In the genomic region with DNA sequence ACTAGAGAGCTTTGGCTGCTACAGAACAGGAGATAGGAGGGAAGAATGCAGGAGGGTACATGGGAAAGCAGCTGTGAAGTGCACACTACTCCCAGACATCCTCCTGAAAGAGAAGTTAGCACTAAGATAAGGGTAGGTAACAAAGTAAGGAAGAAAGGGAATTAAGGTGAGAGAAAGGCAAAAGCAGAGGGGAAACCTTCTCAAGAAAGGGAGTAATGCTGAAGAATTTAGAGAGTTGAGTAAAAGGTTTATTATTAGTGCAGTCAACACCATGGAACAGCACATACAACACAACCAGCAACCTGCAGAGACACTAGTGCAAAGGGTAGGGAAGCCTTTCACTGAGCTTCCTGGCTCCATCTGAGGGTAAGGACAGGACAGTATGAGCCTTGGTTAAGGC, we compare ENCODE assay signal across 19 cellular contexts. TPM values are rescaled to one million over a fixed set of nuclear protein-coding genes. Genes with fewer than 3 reads are reported as not detected.
DNase-seq lines count a peak whose midpoint lies in the region; ATAC-seq, FAIRE-seq and TF ChIP-seq lines count a peak whose summit lies in the region.
"Had no signal": no experiment of that assay in that cellular context is flagged by ENCODE, and none has a peak within 500 bp of the region (broad histone marks: within the 10 kb centered on the region; RNA-seq: fewer than 3 reads in every experiment).

No MANE protein-coding gene starts in this region.

- H3K9me2 ChIP-seq in HCT116 (ENCODE audit: insufficient read depth), result no peaks in the 10 kb centered on the region

- no peak for ATAC-seq in CD4-positive, CD25-positive, alpha-beta regulatory T cell (ENCODE audit: low read depth in 2 of 2)
- ATAC-seq in HCT116, result no peak
- ATAC-seq in K562, result peak; percentile 23
- ATAC-seq in naive thymus-derived CD4-positive, alpha-beta T cell, result no peak
- no peak for ATAC-seq in left colon

- H3K36me3 ChIP-seq in CD4-positive, CD25-positive, alpha-beta regulatory T cell (ENCODE audit: control insufficient read depth, insufficient read depth, low read length), result peaks cover 28% of the 10 kb centered on the region
- peaks cover 12 to 17% of the 10 kb centered on the region in 2 experiments; a peak in 3 of 4 replicates for H3K36me3 ChIP-seq in HCT116 (ENCODE audit: control insufficient read depth in 1 of 2, insufficient read depth in 2 of 2, low read length in 2 of 2)
- H3K36me3 ChIP-seq in K562 (ENCODE audit: control insufficient read depth, insufficient read depth, low read length), result peaks cover 39% of the 10 kb centered on the region
- H3K36me3 ChIP-seq in naive thymus-derived CD4-positive, alpha-beta T cell (ENCODE audit: control insufficient read depth in 2 of 3, insufficient read depth in 3 of 3, low read length in 3 of 3), result peaks cover 4 to 46% (median 6%) of the 10 kb centered on the region in 3 experiments

- no peaks in the 10 kb centered on the region for H3K27me3 Mint-ChIP-seq in CD4-positive, CD25-positive, alpha-beta regulatory T cell
- no peaks in the 10 kb centered on the region for H3K27me3 Mint-ChIP-seq in naive thymus-derived CD4-positive, alpha-beta T cell

- peak overlapping the region; percentile 15 to 77 (median 49) for H3K27ac Mint-ChIP-seq in CD4-positive, CD25-positive, alpha-beta regulatory T cell
- H3K27ac Mint-ChIP-seq in naive thymus-derived CD4-positive, alpha-beta T cell, result peak overlapping the region in 7 of 9 donors; percentile 5 to 81 (median 37)

- no peaks in the 10 kb centered on the region for H3K9me3 ChIP-seq in CD4-positive, CD25-positive, alpha-beta regulatory T cell (ENCODE audit: control insufficient read depth in 2 of 2, low read length in 2 of 2)
- H3K9me3 ChIP-seq in HCT116 (ENCODE audit: control insufficient read depth in 1 of 2, insufficient read depth in 1 of 2, low read depth in 1 of 2, low read length in 2 of 2), result no peaks in the 10 kb centered on the region
- no peaks in the 10 kb centered on the region for H3K9me3 ChIP-seq in K562 (replicated peaks; ENCODE audit: control insufficient read depth, insufficient read depth, low read depth, low read length)
- no peaks in the 10 kb centered on the region for H3K9me3 ChIP-seq in naive thymus-derived CD4-positive, alpha-beta T cell (ENCODE audit: control insufficient read depth in 2 of 3, low read length in 3 of 3)
- H3K9me3 ChIP-seq: BE2C had no signal

- no peak for DNase-seq in CD4-positive, CD25-positive, alpha-beta regulatory T cell
- DNase-seq in HCT116 (ENCODE audit: low read depth, low spot score) (no peak), K562 (ENCODE audit: extremely low read depth in 1 of 4, low spot score in 3 of 4) (no peak), GM10248 (ENCODE audit: extremely low spot score) (no peak), left colon (no peak), T-helper 1 cell (no peak)
- no peak for DNase-seq in naive thymus-derived CD4-positive, alpha-beta T cell
- DNase-seq: BE2C, DMS 273 treated with DMSO at 0.1 percent for 48 hours, GDM1, GM23248, MV-4-11, NCI-H1417, NCI-H187 treated with DMSO at 0.1 percent for 48 hours, NCI-H446, NCI-H69, SHP77 had no signal

- no peak for TF ChIP-seq CTCF in HCT116 (IDR thresholded peaks at IDR 0.05 in 2 of 3, conservative IDR thresholded peaks at IDR 0.05 in 1 of 3; ENCODE audit: borderline replicate concordance in 1 of 3, insufficient read depth in 1 of 3, low read depth in 2 of 3, low read length in 2 of 3)
- no peak for TF ChIP-seq CTCF in K562 (IDR thresholded peaks at IDR 0.05 in 2 of 3, conservative IDR thresholded peaks at IDR 0.05 in 1 of 3; ENCODE audit: insufficient read depth in 2 of 3, low read depth in 1 of 3, low read length in 3 of 3)
- no peak for TF ChIP-seq CTCF in GM10248 (IDR thresholded peaks at IDR 0.05; ENCODE audit: control extremely low read depth, extremely low read depth, low read depth, missing control alignments)

- CTCF ChIA-PET in HCT116 (lab: Charles Lee), result no interaction called here
- CTCF ChIA-PET in K562 (lab: Yijun Ruan, JAX; ENCODE audit: low intra/inter-chr PET ratio), result no interaction called here
- CTCF ChIA-PET in naive thymus-derived CD4-positive, alpha-beta T cell (lab: Charles Lee), result interaction anchor here (5.1 kb wide), 1 partner anchor 18 kb away, joined by 18 read pairs; a partner anchor contains a TSS
- CTCF ChIA-PET in GM10248 (lab: Yijun Ruan, JAX), result interaction anchor here (1.1 to 11.2 kb wide), 7 partner anchors 10 to 260 kb away, joined by 4 to 70 read pairs (median 12); a partner anchor contains a TSS

- no peak for TF ChIP-seq POLR2A in HCT116 (IDR thresholded peaks at IDR 0.05; ENCODE audit: borderline replicate concordance, extremely low read depth, insufficient read depth, insufficient read length)
- TF ChIP-seq POLR2A in K562 (conservative IDR thresholded peaks at IDR 0.05), result no peak

- H3K79me2 ChIP-seq in HCT116 (ENCODE audit: insufficient read depth, low read length) (no peaks in the 10 kb centered on the region), K562 (ENCODE audit: control insufficient read depth, insufficient read depth, low read length) (no peaks in the 10 kb centered on the region)

- no peak overlapping the region for H3K27ac ChIP-seq in CD4-positive, CD25-positive, alpha-beta regulatory T cell (ENCODE audit: insufficient read depth, low read length, poor library complexity, severe bottlenecking)
- no peak overlapping the region for H3K27ac ChIP-seq in HCT116 (ENCODE audit: low read depth, low read length)
- H3K27ac ChIP-seq in K562 (ENCODE audit: extremely low read depth, low read depth, low read length), result peak overlapping the region; percentile 64; the same call in 1 of the 3 replicates
- no peak overlapping the region for H3K27ac ChIP-seq in naive thymus-derived CD4-positive, alpha-beta T cell (ENCODE audit: low read depth, low read length)
- H3K27ac ChIP-seq: GM23248 had no signal

- no peak for TF ChIP-seq EP300 in K562 (IDR thresholded peaks at IDR 0.05; ENCODE audit: low read length)

- H3K4me1 Mint-ChIP-seq in CD4-positive, CD25-positive, alpha-beta regulatory T cell, result peaks cover 0 to 2% (median 0%) of the 10 kb centered on the region in 4 donors
- peaks cover 0 to 9% (median 6%) of the 10 kb centered on the region in 7 donors for H3K4me1 Mint-ChIP-seq in naive thymus-derived CD4-positive, alpha-beta T cell

- H3K4me3 ChIP-seq in CD4-positive, CD25-positive, alpha-beta regulatory T cell (ENCODE audit: low read depth, low read length), result no peak overlapping the region
- no peak overlapping the region for H3K4me3 ChIP-seq in HCT116 (replicated peaks in 1 of 2; ENCODE audit: low read depth in 1 of 2, low read length in 2 of 2)
- no peak overlapping the region for H3K4me3 ChIP-seq in K562
- no peak overlapping the region for H3K4me3 ChIP-seq in naive thymus-derived CD4-positive, alpha-beta T cell (ENCODE audit: low read length)
- H3K4me3 ChIP-seq: GM23248 had no signal

- no peak for FAIRE-seq in K562 (lab: Jason Lieb, UNC)
- FAIRE-seq: GM12891, GM18507 had no signal

- no peaks in the 10 kb centered on the region for H3K4me1 ChIP-seq in CD4-positive, CD25-positive, alpha-beta regulatory T cell (ENCODE audit: control insufficient read depth, insufficient read depth, low read length, poor library complexity, severe bottlenecking)
- H3K4me1 ChIP-seq in HCT116 (ENCODE audit: control insufficient read depth in 1 of 2, insufficient read depth in 2 of 2, low read length in 2 of 2), result no peaks in the 10 kb centered on the region
- H3K4me1 ChIP-seq in K562 (replicated peaks in 1 of 2; ENCODE audit: control insufficient read depth in 2 of 2, insufficient read depth in 2 of 2, low read length in 2 of 2), result peaks cover 2 to 25% of the 10 kb centered on the region in 2 experiments; a peak in 3 of 5 replicates
- H3K4me1 ChIP-seq in naive thymus-derived CD4-positive, alpha-beta T cell (ENCODE audit: control insufficient read depth in 2 of 2, insufficient read depth in 2 of 2, low read length in 2 of 2), result no peaks in the 10 kb centered on the region
- H3K4me1 ChIP-seq: BE2C had no signal

- H3K36me3 Mint-ChIP-seq in CD4-positive, CD25-positive, alpha-beta regulatory T cell, result peaks cover 18% of the 10 kb centered on the region
- peaks cover 0 to 22% (median 11%) of the 10 kb centered on the region in 5 donors for H3K36me3 Mint-ChIP-seq in naive thymus-derived CD4-positive, alpha-beta T cell

- H2AFZ ChIP-seq in HCT116 (ENCODE audit: low read depth, low read length, poor library complexity, severe bottlenecking), result no peak overlapping the region
- no peak overlapping the region for H2AFZ ChIP-seq in K562 (ENCODE audit: low read depth, low read length)
- H2AFZ ChIP-seq: GM23248 had no signal

- no peak overlapping the region for H3K4me2 ChIP-seq in HCT116 (ENCODE audit: low read length)
- H3K4me2 ChIP-seq in K562 (ENCODE audit: insufficient read depth, low read length), result no peak overlapping the region

- no peaks in the 10 kb centered on the region for H3K27me3 ChIP-seq in CD4-positive, CD25-positive, alpha-beta regulatory T cell (ENCODE audit: control insufficient read depth, insufficient read depth, low read length)
- H3K27me3 ChIP-seq in HCT116 (ENCODE audit: insufficient read depth, low read length) (no peaks in the 10 kb centered on the region), K562 (ENCODE audit: control insufficient read depth in 2 of 2, insufficient read depth in 2 of 2, low read length in 2 of 2) (no peaks in the 10 kb centered on the region)
- no peaks in the 10 kb centered on the region for H3K27me3 ChIP-seq in naive thymus-derived CD4-positive, alpha-beta T cell (ENCODE audit: control insufficient read depth in 2 of 2, insufficient read depth in 2 of 2, low read length in 2 of 2)
- H3K27me3 ChIP-seq: BE2C had no signal

- no peaks in the 10 kb centered on the region for H3K9me3 Mint-ChIP-seq in CD4-positive, CD25-positive, alpha-beta regulatory T cell
- H3K9me3 Mint-ChIP-seq in naive thymus-derived CD4-positive, alpha-beta T cell, result no peaks in the 10 kb centered on the region

- H4K20me1 ChIP-seq in HCT116 (ENCODE audit: insufficient read depth) (no peaks in the 10 kb centered on the region), K562 (replicated peaks; ENCODE audit: control insufficient read depth, insufficient read depth, low read length) (no peaks in the 10 kb centered on the region)

- no peak overlapping the region for H3K4me3 Mint-ChIP-seq in CD4-positive, CD25-positive, alpha-beta regulatory T cell
- no peak overlapping the region for H3K4me3 Mint-ChIP-seq in naive thymus-derived CD4-positive, alpha-beta T cell

- in situ Hi-C loops in K562 (cut with MboI), result no loop called here

- intact Hi-C loops in HCT116 (cut with micrococcal nuclease), result no loop called here
- intact Hi-C loops in K562 (cut with micrococcal nuclease), result no loop called here
- intact Hi-C loops in naive thymus-derived CD4-positive, alpha-beta T cell (cut with micrococcal nuclease), result no loop called here
- intact Hi-C loops in left colon (cut with DNase I, micrococcal nuclease), result no loop called here

- no TSS peak for BruUV-seq in HCT116 (replicated peaks; lab: Mats Ljungman, UMichigan)
- no TSS peak for BruUV-seq in K562 (replicated peaks; lab: Mats Ljungman, UMichigan)

- no peaks in the 10 kb centered on the region for H3K9me1 ChIP-seq in K562 (ENCODE audit: control insufficient read depth, insufficient read depth, low read length)

- H3K9ac ChIP-seq in HCT116 (ENCODE audit: low read length) (no peak overlapping the region), K562 (ENCODE audit: insufficient read depth in 1 of 2, low read depth in 2 of 2, low read length in 2 of 2) (peak overlapping the region in 1 of 2 experiments; percentile 49; a peak in 1 of 4 replicates)
- H3K9ac ChIP-seq: GM23248 had no signal

- TF ChIP-seq RAD21 in HCT116 (IDR thresholded peaks at IDR 0.05; ENCODE audit: low read depth) (no peak), K562 (CRISPR knock-in tag; conservative IDR thresholded peaks at IDR 0.05 in 1 of 2, IDR thresholded peaks at IDR 0.05 in 1 of 2) (no peak)

- POLR2A ChIA-PET in HCT116 (lab: Charles Lee) (interaction anchor here (1.6 kb wide), 1 partner anchor 10 kb away, joined by 4 read pairs; no protein-coding TSS in a partner anchor), K562 (lab: Yijun Ruan, JAX) (interaction anchor here (0.5 to 6.3 kb wide), 10 partner anchors 8 to 847 kb away, joined by 3 to 68 read pairs (median 3); a partner anchor contains a TSS), GM10248 (lab: Yijun Ruan, JAX) (no interaction called here)
- POLR2A ChIA-PET in naive thymus-derived CD4-positive, alpha-beta T cell (lab: Charles Lee), result interaction anchor here (0.6 to 6.0 kb wide), 3 partner anchors 18 to 110 kb away, joined by 3 to 40 read pairs (median 3); a partner anchor contains a TSS

- RAD21 ChIA-PET in HCT116 (lab: Charles Lee; ENCODE audit: low non-redundant PET in 1 of 2, low total read pairs in 2 of 2, uncharacterized antibody in 2 of 2, unreplicated experiment in 2 of 2), result no interaction called here

RNA-seq across cellular contexts. Expression of a gene that starts 15.0 kb away (rescaled TPM):
- 153 TPM for total RNA-seq in CD4-positive, CD25-positive, alpha-beta regulatory T cell
- polyA plus RNA-seq in CD4-positive, CD25-positive, alpha-beta regulatory T cell, result 10 to 100 TPM; 46.3 to 64.1 (median 54.1) TPM
- total RNA-seq in HCT116 (2021; ENCODE audit: unreplicated experiment) (99.7 TPM), K562 (2014; rRNA removed) (30.8 and 32.4 TPM in 2 replicates), K562 (2014; rRNA removed; fragmentation: Illumina TruSeq; extraction: Trizol) (36.6 and 41.1 TPM in 2 replicates), K562 (2015; rRNA removed; fragmentation: Illumina TruSeq; extraction: Trizol) (35.0 and 35.9 TPM in 2 replicates), K562 (2021) (70.2 and 86.0 TPM in 2 replicates), left colon (10 to 100 TPM; 81.7 to 85.6 TPM)
- polyA plus RNA-seq in HCT116 (2012), result 46.0 and 55.3 TPM in 2 replicates
- 585 and 631 TPM in 2 replicates for total RNA-seq in K562 (2011; cell fraction: chromatin; rRNA removed; ENCODE audit: low replicate concordance)
- total RNA-seq in K562 (2011; cell fraction: nucleolus; rRNA removed), result 245 and 259 TPM in 2 replicates
- total RNA-seq in K562 (2011; cell fraction: nucleoplasm; rRNA removed), result 295 and 306 TPM in 2 replicates
- polyA plus RNA-seq in K562 (2011; rRNA removed) (45.1 and 64.6 TPM in 2 replicates), K562 (2014; fragmentation: Illumina TruSeq; extraction: Trizol) (75.9 and 84.8 TPM in 2 replicates), K562 (2014; fragmentation: Nextera tagmentation; extraction: Ambion mirVana) (10 to 100 TPM; 11.9 to 29.1 TPM), K562 (2014; rRNA removed) (49.8 and 54.0 TPM in 2 replicates)
- 21.5 and 23.9 TPM in 2 replicates for polyA plus RNA-seq in K562 (2011; cell fraction: cytosol; rRNA removed)
- 217 and 238 TPM in 2 replicates for polyA plus RNA-seq in K562 (2011; cell fraction: nucleus; rRNA removed)
- 80.2 and 85.8 TPM in 2 replicates for polyA plus RNA-seq in K562 (2012)
- 86.2 and 108 TPM in 2 replicates for polyA minus RNA-seq in K562 (2011; rRNA and poly(A)+ RNA removed)
- 50.7 and 61.7 TPM in 2 replicates for polyA minus RNA-seq in K562 (2011; cell fraction: cytosol; rRNA and poly(A)+ RNA removed)
- 101 and 155 TPM in 2 replicates for polyA minus RNA-seq in K562 (2011; cell fraction: nucleus; rRNA and poly(A)+ RNA removed)
- total RNA-seq in naive thymus-derived CD4-positive, alpha-beta T cell, result 100 to 1,000 TPM; 118 to 187 (median 149) TPM
- polyA plus RNA-seq in naive thymus-derived CD4-positive, alpha-beta T cell, result 10 to 100 TPM; 64.6 to 88.9 TPM

RNA-seq across cellular contexts. Expression of a gene that starts 17.4 kb away (rescaled TPM):
- 33.7 TPM for total RNA-seq in CD4-positive, CD25-positive, alpha-beta regulatory T cell
- 10 to 100 TPM; 39.2 to 45.8 (median 45.1) TPM for polyA plus RNA-seq in CD4-positive, CD25-positive, alpha-beta regulatory T cell
- 40.6 TPM for total RNA-seq in HCT116 (2021; ENCODE audit: unreplicated experiment)
- polyA plus RNA-seq in HCT116 (2012), result 41.7 and 52.7 TPM in 2 replicates
- total RNA-seq in K562 (2011; cell fraction: chromatin; rRNA removed; ENCODE audit: low replicate concordance), result 38.1 and 80.4 TPM in 2 replicates
- total RNA-seq in K562 (2011; cell fraction: nucleolus; rRNA removed), result 46.2 and 48.2 TPM in 2 replicates
- 35.6 and 42.0 TPM in 2 replicates for total RNA-seq in K562 (2011; cell fraction: nucleoplasm; rRNA removed)
- total RNA-seq in K562 (2014; rRNA removed), result 28.7 and 39.7 TPM in 2 replicates
- 32.2 and 33.8 TPM in 2 replicates for total RNA-seq in K562 (2014; rRNA removed; fragmentation: Illumina TruSeq; extraction: Trizol)
- total RNA-seq in K562 (2015; rRNA removed; fragmentation: Illumina TruSeq; extraction: Trizol), result 28.2 and 29.0 TPM in 2 replicates
- total RNA-seq in K562 (2021), result 37.1 and 40.6 TPM in 2 replicates
- 45.4 and 63.8 TPM in 2 replicates for polyA plus RNA-seq in K562 (2011; rRNA removed)
- polyA plus RNA-seq in K562 (2011; cell fraction: cytosol; rRNA removed), result 85.1 and 97.2 TPM in 2 replicates
- polyA plus RNA-seq in K562 (2011; cell fraction: nucleus; rRNA removed), result 35.0 and 44.2 TPM in 2 replicates
- polyA plus RNA-seq in K562 (2012), result 22.7 and 44.3 TPM in 2 replicates
- polyA plus RNA-seq in K562 (2014; fragmentation: Illumina TruSeq; extraction: Trizol), result 46.8 and 53.2 TPM in 2 replicates
- 10 to 100 TPM; 29.7 to 30.0 TPM for polyA plus RNA-seq in K562 (2014; fragmentation: Nextera tagmentation; extraction: Ambion mirVana)
- polyA plus RNA-seq in K562 (2014; rRNA removed), result 36.0 and 39.3 TPM in 2 replicates
- polyA minus RNA-seq in K562 (2011; rRNA and poly(A)+ RNA removed), result 94.3 and 95.6 TPM in 2 replicates
- polyA minus RNA-seq in K562 (2011; cell fraction: cytosol; rRNA and poly(A)+ RNA removed), result 44.2 and 59.1 TPM in 2 replicates
- polyA minus RNA-seq in K562 (2011; cell fraction: nucleus; rRNA and poly(A)+ RNA removed), result 19.4 and 38.8 TPM in 2 replicates
- 10 to 100 TPM; 31.4 to 44.9 (median 43.1) TPM for total RNA-seq in naive thymus-derived CD4-positive, alpha-beta T cell
- 10 to 100 TPM; 29.4 to 45.8 TPM for polyA plus RNA-seq in naive thymus-derived CD4-positive, alpha-beta T cell
- total RNA-seq in left colon, result 10 to 100 TPM; 31.5 to 35.1 TPM

RNA-seq across cellular contexts. Expression of a gene that starts 19.9 kb away (rescaled TPM):
- 16.9 TPM for total RNA-seq in CD4-positive, CD25-positive, alpha-beta regulatory T cell
- polyA plus RNA-seq in CD4-positive, CD25-positive, alpha-beta regulatory T cell, result 1 to 10 TPM; 4.1 to 6.8 (median 5.0) TPM
- total RNA-seq in HCT116 (2021; ENCODE audit: unreplicated experiment) (52.9 TPM), K562 (2014; rRNA removed) (49.3 and 53.1 TPM in 2 replicates), K562 (2014; rRNA removed; fragmentation: Illumina TruSeq; extraction: Trizol) (38.1 and 38.2 TPM in 2 replicates), K562 (2015; rRNA removed; fragmentation: Illumina TruSeq; extraction: Trizol) (50.0 and 51.5 TPM in 2 replicates), K562 (2021) (39.5 and 43.1 TPM in 2 replicates), left colon (10 to 100 TPM; 23.2 to 29.5 TPM)
- polyA plus RNA-seq in HCT116 (2012), result 44.3 and 52.3 TPM in 2 replicates
- 7.0 and 11.2 TPM in 2 replicates for total RNA-seq in K562 (2011; cell fraction: chromatin; rRNA removed; ENCODE audit: low replicate concordance)
- total RNA-seq in K562 (2011; cell fraction: nucleolus; rRNA removed), result 9.1 and 11.5 TPM in 2 replicates
- total RNA-seq in K562 (2011; cell fraction: nucleoplasm; rRNA removed), result 12.6 and 12.7 TPM in 2 replicates
- polyA plus RNA-seq in K562 (2011; rRNA removed) (51.6 and 60.6 TPM in 2 replicates), K562 (2014; fragmentation: Illumina TruSeq; extraction: Trizol) (43.5 and 43.8 TPM in 2 replicates), K562 (2014; fragmentation: Nextera tagmentation; extraction: Ambion mirVana) (10 to 100 TPM; 11.3 to 28.0 TPM), K562 (2014; rRNA removed) (46.8 and 58.2 TPM in 2 replicates)
- polyA plus RNA-seq in K562 (2011; cell fraction: cytosol; rRNA removed), result 66.8 and 75.5 TPM in 2 replicates
- 13.8 and 14.0 TPM in 2 replicates for polyA plus RNA-seq in K562 (2011; cell fraction: nucleus; rRNA removed)
- 44.4 and 46.0 TPM in 2 replicates for polyA plus RNA-seq in K562 (2012)
- 27.9 and 28.7 TPM in 2 replicates for polyA minus RNA-seq in K562 (2011; rRNA and poly(A)+ RNA removed)
- polyA minus RNA-seq in K562 (2011; cell fraction: cytosol; rRNA and poly(A)+ RNA removed), result 17.8 and 19.0 TPM in 2 replicates
- 4.4 and 8.1 TPM in 2 replicates for polyA minus RNA-seq in K562 (2011; cell fraction: nucleus; rRNA and poly(A)+ RNA removed)
- 10 to 100 TPM in 3 of 5 experiments, 1 to 10 TPM in 2; 9.2 to 61.2 (median 11.8) TPM for total RNA-seq in naive thymus-derived CD4-positive, alpha-beta T cell
- polyA plus RNA-seq in naive thymus-derived CD4-positive, alpha-beta T cell, result 1 to 10 TPM; 1.0 to 1.6 TPM

RNA-seq across cellular contexts. Expression of a gene that starts 25.6 kb away (rescaled TPM):
- 2.0 TPM for total RNA-seq in CD4-positive, CD25-positive, alpha-beta regulatory T cell
- polyA plus RNA-seq in CD4-positive, CD25-positive, alpha-beta regulatory T cell, result not detected
- total RNA-seq in HCT116 (2021; ENCODE audit: unreplicated experiment), result 0.66 TPM
- 0.36 TPM in 1 of 2 replicates, not detected in the other for polyA plus RNA-seq in HCT116 (2012)
- total RNA-seq in K562 (2011; cell fraction: chromatin; rRNA removed; ENCODE audit: low replicate concordance), result 0.76 and 0.83 TPM in 2 replicates
- total RNA-seq in K562 (2011; cell fraction: nucleolus; rRNA removed), result 0.67 and 1.6 TPM in 2 replicates
- total RNA-seq in K562 (2011; cell fraction: nucleoplasm; rRNA removed), result 1.5 and 2.7 TPM in 2 replicates
- total RNA-seq in K562 (2014; rRNA removed), result not detected in 2 replicates
- total RNA-seq in K562 (2014; rRNA removed; fragmentation: Illumina TruSeq; extraction: Trizol), result not detected in 2 replicates
- not detected in 2 replicates for total RNA-seq in K562 (2015; rRNA removed; fragmentation: Illumina TruSeq; extraction: Trizol)
- 0.27 TPM in 1 of 2 replicates, not detected in the other for total RNA-seq in K562 (2021)
- polyA plus RNA-seq in K562 (2011; rRNA removed), result 0.08 and 0.18 TPM in 2 replicates
- polyA plus RNA-seq in K562 (2011; cell fraction: cytosol; rRNA removed), result 0.06 TPM in 1 of 2 replicates, not detected in the other
- 0.41 and 0.42 TPM in 2 replicates for polyA plus RNA-seq in K562 (2011; cell fraction: nucleus; rRNA removed)
- polyA plus RNA-seq in K562 (2012), result 0.13 and 0.40 TPM in 2 replicates
- polyA plus RNA-seq in K562 (2014; fragmentation: Illumina TruSeq; extraction: Trizol), result 0.10 TPM in 1 of 2 replicates, not detected in the other
- not detected for polyA plus RNA-seq in K562 (2014; fragmentation: Nextera tagmentation; extraction: Ambion mirVana)
- polyA plus RNA-seq in K562 (2014; rRNA removed), result not detected in 2 replicates
- not detected in 2 replicates for polyA minus RNA-seq in K562 (2011; rRNA and poly(A)+ RNA removed)
- not detected in 2 replicates for polyA minus RNA-seq in K562 (2011; cell fraction: cytosol; rRNA and poly(A)+ RNA removed)
- not detected in 2 replicates for polyA minus RNA-seq in K562 (2011; cell fraction: nucleus; rRNA and poly(A)+ RNA removed)
- 1 to 10 TPM in 1 of 5 experiments, under 1 TPM in 2, not detected in 2; 0.43 to 1.2 (median 0.77) TPM for total RNA-seq in naive thymus-derived CD4-positive, alpha-beta T cell
- not detected for polyA plus RNA-seq in naive thymus-derived CD4-positive, alpha-beta T cell
- total RNA-seq in left colon, result 100 to 1,000 TPM; 152 to 244 TPM
- total RNA-seq: GM23248 had no signal
- polyA plus RNA-seq: GM23248 had no signal

RNA-seq across cellular contexts. Expression of a gene that starts 46.1 kb away (rescaled TPM):
- 933 TPM for total RNA-seq in CD4-positive, CD25-positive, alpha-beta regulatory T cell
- polyA plus RNA-seq in CD4-positive, CD25-positive, alpha-beta regulatory T cell, result 1,000 to 10,000 TPM; 2,559 to 3,471 (median 2,992) TPM
- total RNA-seq in HCT116 (2021; ENCODE audit: unreplicated experiment) (554 TPM), K562 (2014; rRNA removed) (732 and 768 TPM in 2 replicates), K562 (2014; rRNA removed; fragmentation: Illumina TruSeq; extraction: Trizol) (816 and 934 TPM in 2 replicates), K562 (2015; rRNA removed; fragmentation: Illumina TruSeq; extraction: Trizol) (939 and 958 TPM in 2 replicates), K562 (2021) (535 and 557 TPM in 2 replicates), left colon (1,000 to 10,000 TPM; 1,832 to 2,224 TPM)
- 910 and 946 TPM in 2 replicates for polyA plus RNA-seq in HCT116 (2012)
- total RNA-seq in K562 (2011; cell fraction: chromatin; rRNA removed; ENCODE audit: low replicate concordance), result 310 and 505 TPM in 2 replicates
- total RNA-seq in K562 (2011; cell fraction: nucleolus; rRNA removed), result 376 and 393 TPM in 2 replicates
- 418 and 429 TPM in 2 replicates for total RNA-seq in K562 (2011; cell fraction: nucleoplasm; rRNA removed)
- polyA plus RNA-seq in K562 (2011; rRNA removed) (1,427 and 1,548 TPM in 2 replicates), K562 (2014; fragmentation: Illumina TruSeq; extraction: Trizol) (745 and 824 TPM in 2 replicates), K562 (2014; fragmentation: Nextera tagmentation; extraction: Ambion mirVana) (1,000 to 10,000 TPM; 1,377 to 1,664 TPM), K562 (2014; rRNA removed) (954 and 1,028 TPM in 2 replicates)
- polyA plus RNA-seq in K562 (2011; cell fraction: cytosol; rRNA removed), result 926 and 1,517 TPM in 2 replicates
- polyA plus RNA-seq in K562 (2011; cell fraction: nucleus; rRNA removed), result 539 and 809 TPM in 2 replicates
- polyA plus RNA-seq in K562 (2012), result 904 and 962 TPM in 2 replicates
- 374 and 408 TPM in 2 replicates for polyA minus RNA-seq in K562 (2011; rRNA and poly(A)+ RNA removed)
- 157 and 158 TPM in 2 replicates for polyA minus RNA-seq in K562 (2011; cell fraction: cytosol; rRNA and poly(A)+ RNA removed)
- 136 and 283 TPM in 2 replicates for polyA minus RNA-seq in K562 (2011; cell fraction: nucleus; rRNA and poly(A)+ RNA removed)
- total RNA-seq in naive thymus-derived CD4-positive, alpha-beta T cell, result 1,000 to 10,000 TPM in 1 of 5 experiments, 100 to 1,000 TPM in 4; 428 to 1,509 (median 467) TPM
- polyA plus RNA-seq in naive thymus-derived CD4-positive, alpha-beta T cell, result 1,000 to 10,000 TPM; 1,845 to 2,144 TPM

Comparison
In these comparisons a context has a peak if more than half of its experiments do, and no peak if none do; other contexts are left out.
1. CTCF ChIA-PET loops: an anchor here in naive thymus-derived CD4-positive, alpha-beta T cell (5.1 kb wide) and GM10248 (1.1 to 11.2 kb wide); none called in HCT116 and K562.